In the genomic region with DNA sequence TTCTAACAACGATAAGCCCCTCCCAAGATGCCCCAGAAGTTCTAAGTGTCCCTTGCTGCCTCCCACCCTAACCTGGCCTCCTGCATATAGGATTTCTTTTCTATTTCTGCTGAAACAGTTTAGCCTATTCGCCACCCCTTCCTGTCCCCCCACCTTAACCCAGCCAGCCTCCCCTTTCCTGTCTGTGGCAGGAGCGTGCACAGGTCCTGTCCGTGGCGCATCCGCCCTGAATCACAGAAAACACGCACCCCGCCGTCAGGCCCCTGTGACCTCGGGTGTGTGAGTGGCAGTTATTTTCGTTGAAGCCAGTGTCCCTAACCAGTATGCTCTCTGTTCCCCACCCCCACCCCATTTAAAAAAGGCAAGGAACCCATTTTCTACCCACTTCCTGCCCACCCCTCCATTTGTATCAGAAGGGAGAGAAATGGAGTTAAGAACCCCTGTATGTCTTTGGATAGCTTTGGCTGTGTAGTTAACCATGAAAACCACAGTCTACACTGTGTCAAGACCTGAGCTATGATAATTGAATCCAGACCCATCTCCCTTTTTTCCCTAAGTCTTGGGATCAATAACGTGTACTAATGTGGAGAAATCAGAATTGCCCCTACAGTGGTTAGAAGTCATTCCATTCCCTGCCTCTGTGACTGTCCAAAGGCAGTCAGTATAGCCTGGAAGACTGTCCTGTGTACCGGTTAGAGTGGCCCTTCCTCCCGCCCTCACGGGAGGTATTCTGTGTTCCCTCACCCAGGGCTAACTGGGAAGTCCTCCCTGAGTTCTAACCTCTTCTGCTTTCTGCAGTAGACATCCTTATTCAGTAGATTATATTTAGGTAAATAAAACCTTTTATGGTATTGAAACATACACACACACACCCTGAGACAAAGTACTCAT, we compare ENCODE assay signal across 8 cellular contexts. TPM values are rescaled to one million over a fixed set of nuclear protein-coding genes. Genes with fewer than 3 reads are reported as not detected.
DNase-seq lines count a peak whose midpoint lies in the region; ATAC-seq and TF ChIP-seq lines count a peak whose summit lies in the region.

No MANE protein-coding gene starts in this region.

- H3K27ac Mint-ChIP-seq in activated B cell treated with CpG ODN at 0.5 μM for 24 hours, result peak overlapping the region; percentile 96

- H3K27ac ChIP-seq in cingulate gyrus (ENCODE audit: low read depth, low read length) (peak overlapping the region; percentile 85), muscle layer of duodenum (ENCODE audit: low read length) (peak overlapping the region; percentile 97), suprapubic skin (peak overlapping the region; percentile 91)

- TF ChIP-seq EP300 in suprapubic skin (IDR thresholded peaks at IDR 0.05), result no peak

- H3K27me3 Mint-ChIP-seq in activated B cell treated with CpG ODN at 0.5 μM for 24 hours, result no peaks in the 10 kb centered on the region

- H3K4me3 ChIP-seq in muscle layer of duodenum (ENCODE audit: low read depth in 1 of 2, low read length in 2 of 2) (peak overlapping the region; percentile 79 to 89), suprapubic skin (peak overlapping the region; percentile 85)

- DNase-seq in GM19238 (ENCODE audit: insufficient read length, low spot score) (peak; percentile 63), activated B cell treated with CpG ODN at 0.5 μM for 24 hours (peak; percentile 43), suprapubic skin (ENCODE audit: low spot score in 2 of 2) (peak in 1 of 2 donors; percentile 65), NCI-H1436 (lab: John Stamatoyannopoulos, UW) (no peak)

- H3K9me3 Mint-ChIP-seq in activated B cell treated with CpG ODN at 0.5 μM for 24 hours, result no peaks in the 10 kb centered on the region

- intact Hi-C loops in activated B cell treated with CpG ODN at 0.5 μM for 24 hours (cut with micrococcal nuclease), result loop anchor here (1.0 kb wide), 1 partner anchor 9 kb away; no protein-coding TSS in a partner anchor

- H3K36me3 ChIP-seq in muscle layer of duodenum (ENCODE audit: control insufficient read depth in 1 of 2, insufficient read depth in 2 of 2, low read length in 2 of 2), result peaks cover 7 to 28% of the 10 kb centered on the region in 2 donors
- peaks cover 14% of the 10 kb centered on the region for H3K36me3 ChIP-seq in suprapubic skin

- TF ChIP-seq CTCF in activated B cell treated with CpG ODN at 0.5 μM for 24 hours (IDR thresholded peaks at IDR 0.05) (no peak), suprapubic skin (IDR thresholded peaks at IDR 0.05) (no peak)

- ATAC-seq in activated B cell treated with CpG ODN at 0.5 μM for 24 hours (ENCODE audit: low read depth) (peak; percentile 45), HG03025 (IDR thresholded peaks at IDR 0.05; ENCODE audit: low FRiP score, unreplicated experiment) (no peak), GM18867 (IDR thresholded peaks at IDR 0.05; ENCODE audit: unreplicated experiment) (no peak)

- H3K27me3 ChIP-seq in muscle layer of duodenum (ENCODE audit: low read depth, low read length), result no peaks in the 10 kb centered on the region
- H3K27me3 ChIP-seq in suprapubic skin, result no peaks in the 10 kb centered on the region

- no peaks in the 10 kb centered on the region for H3K9me3 ChIP-seq in muscle layer of duodenum (ENCODE audit: control insufficient read depth in 1 of 2, low read length in 2 of 2)
- H3K9me3 ChIP-seq in suprapubic skin, result no peaks in the 10 kb centered on the region

- TF ChIP-seq POLR2A in suprapubic skin (IDR thresholded peaks at IDR 0.05), result no peak

- peak overlapping the region; percentile 97 for H3K4me3 Mint-ChIP-seq in activated B cell treated with CpG ODN at 0.5 μM for 24 hours

- peaks cover 61% of the 10 kb centered on the region for H3K36me3 Mint-ChIP-seq in activated B cell treated with CpG ODN at 0.5 μM for 24 hours (ENCODE audit: low read depth)

- CTCF ChIA-PET in activated B cell treated with CpG ODN at 0.5 μM for 24 hours (lab: Charles Lee), result interaction anchor here (1.4 to 3.0 kb wide), 2 partner anchors 9 to 11 kb away, joined by 4 to 21 read pairs; no protein-coding TSS in a partner anchor

- peaks cover 80% of the 10 kb centered on the region for H3K4me1 Mint-ChIP-seq in activated B cell treated with CpG ODN at 0.5 μM for 24 hours

- peaks cover 12 to 32% of the 10 kb centered on the region in 2 donors for H3K4me1 ChIP-seq in muscle layer of duodenum (ENCODE audit: control insufficient read depth in 1 of 2, insufficient read depth in 2 of 2, low read length in 2 of 2)
- peaks cover 39% of the 10 kb centered on the region for H3K4me1 ChIP-seq in suprapubic skin

- POLR2A ChIA-PET in activated B cell treated with CpG ODN at 0.5 μM for 24 hours (lab: Charles Lee), result interaction anchor here (0.6 to 6.3 kb wide), 14 partner anchors 10 to 1138 kb away, joined by 3 to 388 read pairs (median 5); partner anchors contain the start of genes APH1A and CDC42SE1

- WGBS in suprapubic skin, result 59% methylated on average over 15 of the region's 15 CpGs

RNA-seq across cellular contexts. Expression of gene PLEKHO1, which starts 1.8 kb away (rescaled TPM):
- total RNA-seq in activated B cell treated with CpG ODN at 0.5 μM for 24 hours (195 and 208 TPM in 2 replicates), suprapubic skin (10 to 100 TPM in 3 of 4 donors, 1 to 10 TPM in 1; 4.8 to 19.2 (median 10.7) TPM)
